Comparison of ENCODE assay signal across 30 cellular contexts in the genomic region with DNA sequence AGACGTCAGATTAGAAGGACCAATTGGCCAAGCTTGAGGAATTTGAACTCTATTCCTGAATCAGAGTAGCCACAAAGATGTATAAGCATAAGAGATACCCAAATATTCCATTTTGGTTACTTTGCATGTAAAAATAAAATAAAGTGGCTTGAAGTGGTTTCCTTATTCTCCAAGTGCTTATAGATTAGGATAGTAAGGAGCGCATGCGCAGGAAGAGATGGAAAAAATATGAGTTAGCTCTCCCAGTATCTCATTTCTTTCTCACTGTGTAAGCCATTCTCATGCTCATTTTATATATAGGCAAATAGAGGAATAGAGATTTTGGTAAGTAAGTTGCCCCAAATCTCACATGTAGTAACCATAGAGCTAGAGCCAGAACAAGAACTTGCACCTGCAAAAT.
"Had no signal": no experiment of that assay in that cellular context is flagged by ENCODE, and none has a peak within 500 bp of the region (broad histone marks: within the 10 kb centered on the region; RNA-seq: fewer than 3 reads in every experiment).

No MANE protein-coding gene starts in this region.

- H3K36me3 ChIP-seq: neural progenitor cell, ovary, right lobe of liver, sigmoid colon, suprapubic skin, tibial artery, transverse colon, upper lobe of right lung, vagina had no signal

- H3K9ac ChIP-seq: neural progenitor cell, parathyroid adenoma had no signal

- DNase-seq: naive thymus-derived CD4-positive, alpha-beta T cell; natural killer cell; occipital lobe; ovary; posterior cingulate gyrus; psoas muscle; right cardiac atrium; right lobe of liver; sigmoid colon; small intestine; stimulated activated CD4-positive, alpha-beta T cell treated with anti-CD3 and anti-CD28 coated beads, Interleukin-15, amount 100 ng/mL, for 24 hours; stimulated activated CD4-positive, alpha-beta T cell treated with anti-CD3 and anti-CD28 coated beads, Interleukin-2, amount 100 ng/mL, for 24 hours; stimulated activated CD4-positive, alpha-beta T cell treated with anti-CD3 and anti-CD28 coated beads, Interleukin-2, amount 100 ng/mL, for 48 hours; stimulated activated CD4-positive, alpha-beta T cell treated with anti-CD3 and anti-CD28 coated beads, Interleukin-4, amount 100 ng/mL, for 24 hours; stimulated activated naive CD4-positive, alpha-beta T cell; stimulated activated naive CD8-positive, alpha-beta T cell treated with anti-CD3 and anti-CD28 coated beads, Interleukin-15, amount 100 ng/mL, for 72 hours; stimulated activated naive CD8-positive, alpha-beta T cell treated with anti-CD3 and anti-CD28 coated beads, Interleukin-15, Interleukin-2, amounts not matched to agents 100 U/mL and 50 U/mL, for 24 hours; substantia nigra; testis; tibial artery; transverse colon; upper lobe of right lung had no signal

- H3K27me3 Mint-ChIP-seq: progenitor cell of endocrine pancreas, type B pancreatic cell had no signal

- H2AFZ ChIP-seq: neural progenitor cell, parathyroid adenoma had no signal

- H3K36me3 Mint-ChIP-seq: naive thymus-derived CD4-positive, alpha-beta T cell; natural killer cell; stimulated activated effector memory CD8-positive, alpha-beta T cell treated with anti-CD3 and anti-CD28 coated beads, Interleukin-12 subunit alpha, Interleukin-12 subunit beta, amount 100 ng/mL, for 72 hours had no signal

- H3K27me3 ChIP-seq: neural progenitor cell, ovary, right lobe of liver, sigmoid colon, suprapubic skin, testis, tibial artery, transverse colon, upper lobe of right lung, vagina had no signal

- ATAC-seq: naive thymus-derived CD4-positive, alpha-beta T cell; natural killer cell; psoas muscle; right cardiac atrium; right lobe of liver; stimulated activated effector memory CD8-positive, alpha-beta T cell treated with anti-CD3 and anti-CD28 coated beads, Interleukin-12 subunit alpha, Interleukin-12 subunit beta, amount 100 ng/mL, for 72 hours; stimulated activated naive CD8-positive, alpha-beta T cell treated with anti-CD3 and anti-CD28 coated beads, Interleukin-15, amount 100 ng/mL, for 72 hours; stimulated activated naive CD8-positive, alpha-beta T cell treated with anti-CD3 and anti-CD28 coated beads, Interleukin-15, Interleukin-2, amounts not matched to agents 100 U/mL and 50 U/mL, for 24 hours; upper lobe of right lung had no signal

- H3K9me3 Mint-ChIP-seq: natural killer cell; nephron; stimulated activated effector memory CD8-positive, alpha-beta T cell treated with anti-CD3 and anti-CD28 coated beads, Interleukin-12 subunit alpha, Interleukin-12 subunit beta, amount 100 ng/mL, for 72 hours; stimulated activated naive CD8-positive, alpha-beta T cell treated with anti-CD3 and anti-CD28 coated beads, Interleukin-15, amount 100 ng/mL, for 72 hours; type B pancreatic cell had no signal

- H3K4me1 Mint-ChIP-seq: naive thymus-derived CD4-positive, alpha-beta T cell; stimulated activated naive CD8-positive, alpha-beta T cell treated with anti-CD3 and anti-CD28 coated beads, Interleukin-15, amount 100 ng/mL, for 72 hours had no signal

- H3K27ac Mint-ChIP-seq: naive thymus-derived CD4-positive, alpha-beta T cell; natural killer cell; neural progenitor cell; progenitor cell of endocrine pancreas; stimulated activated effector memory CD8-positive, alpha-beta T cell treated with anti-CD3 and anti-CD28 coated beads, Interleukin-12 subunit alpha, Interleukin-12 subunit beta, amount 100 ng/mL, for 72 hours; stimulated activated naive CD8-positive, alpha-beta T cell treated with anti-CD3 and anti-CD28 coated beads, Interleukin-15, amount 100 ng/mL, for 72 hours; type B pancreatic cell had no signal

- H3K4me3 Mint-ChIP-seq: naive thymus-derived CD4-positive, alpha-beta T cell; natural killer cell; nephron; neural progenitor cell; stimulated activated effector memory CD8-positive, alpha-beta T cell treated with anti-CD3 and anti-CD28 coated beads, Interleukin-12 subunit alpha, Interleukin-12 subunit beta, amount 100 ng/mL, for 72 hours; stimulated activated naive CD8-positive, alpha-beta T cell treated with anti-CD3 and anti-CD28 coated beads, Interleukin-15, amount 100 ng/mL, for 72 hours; type B pancreatic cell had no signal

- H3K79me2 ChIP-seq: parathyroid adenoma had no signal

- H3K4me3 ChIP-seq: neural progenitor cell, ovary, psoas muscle, right lobe of liver, sigmoid colon, suprapubic skin, testis, tibial artery, transverse colon, upper lobe of right lung, vagina had no signal

- H3K9me3 ChIP-seq: ovary, psoas muscle, right lobe of liver, sigmoid colon, suprapubic skin, testis, tibial artery, transverse colon, upper lobe of right lung, vagina had no signal

- H3K4me2 ChIP-seq: neural progenitor cell had no signal

- H3K27ac ChIP-seq: neural progenitor cell, ovary, parathyroid adenoma, psoas muscle, right lobe of liver, sigmoid colon, suprapubic skin, testis, tibial artery, transverse colon, upper lobe of right lung, vagina had no signal
